ENCODE assay signal across 8 cellular contexts in genomic region chr6:11537229-11538048, GRCh38.
A peak's percentile ranks its signal among the peaks of the same experiment; 100 is the strongest.
DNase-seq lines count a peak whose midpoint lies in the region; ATAC-seq and TF ChIP-seq lines count a peak whose summit lies in the region.

TMEM170B (plus strand) TSS chr6:11537749; CDS start chr6:11538278, 529 bp downstream.

- peak; percentile 90 for ATAC-seq in HG03378 (IDR thresholded peaks at IDR 0.05; ENCODE audit: unreplicated experiment)

- peak; percentile 52 for TF ChIP-seq POLR2A in GM19193 (IDR thresholded peaks at IDR 0.05; ENCODE audit: extremely low read depth, insufficient read depth, insufficient read length)

- DNase-seq in Ammon's horn (ENCODE audit: low spot score) (peak; percentile 99), NCI-H446 (lab: John Stamatoyannopoulos, UW) (peak; percentile 91 to 97), cerebellar cortex (ENCODE audit: low spot score) (peak; percentile 96), kidney glomerular epithelial cell (lab: John Stamatoyannopoulos, UW) (peak; percentile 82)
- peak; percentile 91 for DNase-seq in activated CD4-positive, CD25-positive, alpha-beta regulatory T cell treated with anti-CD3 and anti-CD28 coated beads, Interleukin-2, amount 50 U/mL, for 72 hours
- peak; percentile 83 to 86 for DNase-seq in stimulated activated CD4-positive, alpha-beta T cell treated with anti-CD3 and anti-CD28 coated beads, Interleukin-15, amount 100 ng/mL, for 48 hours (ENCODE audit: low read depth in 2 of 2)

Comparison
In these comparisons a context has a peak if more than half of its experiments do, and no peak if none do; other contexts are left out.
1. Peak in every context shown above with its lines: DNase-seq and ATAC-seq.